ENCODE assay signal across 1 cellular context in the genomic region with DNA sequence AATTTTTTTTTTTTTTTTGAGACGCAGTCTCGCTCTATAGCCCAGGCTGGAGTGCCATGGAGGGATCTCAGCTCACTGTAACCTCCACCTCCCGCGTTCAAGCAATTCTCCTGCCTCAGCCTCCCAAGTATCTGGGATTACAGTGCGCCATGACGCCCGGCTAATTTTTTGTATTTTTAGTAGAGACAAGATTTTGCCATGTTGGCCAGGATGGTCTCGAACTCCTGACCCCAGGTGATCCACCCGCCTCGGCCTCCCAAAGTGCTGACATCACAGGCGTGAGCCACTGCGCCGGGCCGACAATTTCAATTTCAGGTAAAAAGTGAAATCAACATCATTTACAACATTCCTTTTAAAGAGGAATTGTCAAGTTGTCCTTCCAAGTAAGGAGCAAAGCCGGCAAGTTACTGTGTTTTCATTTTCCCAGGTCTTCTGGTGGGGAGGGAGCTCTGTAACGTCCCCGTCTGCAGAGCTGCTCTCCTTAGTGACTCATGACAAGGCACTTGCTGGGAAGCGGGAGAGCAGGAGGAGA.
TF ChIP-seq lines count a peak whose summit lies in the region.

No MANE protein-coding gene starts in this region.

TF ChIP-seq in GM12878, 131 proteins besides CTCF, POLR2A, EP300 and RAD21:
- TF ChIP-seq ZNF274 (IDR thresholded peaks at IDR 0.05; ENCODE audit: insufficient read depth, insufficient read length) (no peak), CBX5 (IDR thresholded peaks at IDR 0.05; ENCODE audit: low read depth) (no peak), BCL11A (IDR thresholded peaks at IDR 0.05; ENCODE audit: low read depth, low read length) (no peak), IRF3 (IDR thresholded peaks at IDR 0.05) (no peak), NR2F1 (conservative IDR thresholded peaks at IDR 0.05) (no peak), RFX5 (IDR thresholded peaks at IDR 0.05; ENCODE audit: low read depth, low read length) (peak; percentile 78), ATF7 (IDR thresholded peaks at IDR 0.05; ENCODE audit: low read depth) (no peak), ZZZ3 (IDR thresholded peaks at IDR 0.05; ENCODE audit: control insufficient read depth, insufficient read length, low read depth) (no peak), TCF12 (IDR thresholded peaks at IDR 0.05; ENCODE audit: low read depth, low read length) (no peak), TARDBP (IDR thresholded peaks at IDR 0.05; ENCODE audit: borderline replicate concordance) (no peak), ATF3 (IDR thresholded peaks at IDR 0.05; ENCODE audit: borderline replicate concordance, extremely low read depth, low read depth, low read length) (no peak), NFIC (IDR thresholded peaks at IDR 0.05; ENCODE audit: low read depth, low read length) (no peak), SMC3 (IDR thresholded peaks at IDR 0.05; ENCODE audit: borderline replicate concordance, low read length) (no peak), CREB1 (IDR thresholded peaks at IDR 0.05; ENCODE audit: low read depth) (0 out of 2 replicates have a peak, but pooled peaks have one; percentile 36), YBX1 (IDR thresholded peaks at IDR 0.05) (no peak), STAT3 (IDR thresholded peaks at IDR 0.05; ENCODE audit: low read depth, low read length) (no peak)
- TF ChIP-seq, protein P1, sequence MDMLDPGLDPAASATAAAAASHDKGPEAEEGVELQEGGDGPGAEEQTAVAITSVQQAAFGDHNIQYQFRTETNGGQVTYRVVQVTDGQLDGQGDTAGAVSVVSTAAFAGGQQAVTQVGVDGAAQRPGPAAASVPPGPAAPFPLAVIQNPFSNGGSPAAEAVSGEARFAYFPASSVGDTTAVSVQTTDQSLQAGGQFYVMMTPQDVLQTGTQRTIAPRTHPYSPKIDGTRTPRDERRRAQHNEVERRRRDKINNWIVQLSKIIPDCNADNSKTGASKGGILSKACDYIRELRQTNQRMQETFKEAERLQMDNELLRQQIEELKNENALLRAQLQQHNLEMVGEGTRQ (IDR thresholded peaks at IDR 0.05; ENCODE audit: borderline replicate concordance, low read depth, low read length): no peak
- TF ChIP-seq, protein P2, sequence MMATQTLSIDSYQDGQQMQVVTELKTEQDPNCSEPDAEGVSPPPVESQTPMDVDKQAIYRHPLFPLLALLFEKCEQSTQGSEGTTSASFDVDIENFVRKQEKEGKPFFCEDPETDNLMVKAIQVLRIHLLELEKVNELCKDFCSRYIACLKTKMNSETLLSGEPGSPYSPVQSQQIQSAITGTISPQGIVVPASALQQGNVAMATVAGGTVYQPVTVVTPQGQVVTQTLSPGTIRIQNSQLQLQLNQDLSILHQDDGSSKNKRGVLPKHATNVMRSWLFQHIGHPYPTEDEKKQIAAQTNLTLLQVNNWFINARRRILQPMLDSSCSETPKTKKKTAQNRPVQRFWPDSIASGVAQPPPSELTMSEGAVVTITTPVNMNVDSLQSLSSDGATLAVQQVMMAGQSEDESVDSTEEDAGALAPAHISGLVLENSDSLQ (IDR thresholded peaks at IDR 0.05): no peak
